1 cellular context compared by ENCODE assay signal in the genomic region with DNA sequence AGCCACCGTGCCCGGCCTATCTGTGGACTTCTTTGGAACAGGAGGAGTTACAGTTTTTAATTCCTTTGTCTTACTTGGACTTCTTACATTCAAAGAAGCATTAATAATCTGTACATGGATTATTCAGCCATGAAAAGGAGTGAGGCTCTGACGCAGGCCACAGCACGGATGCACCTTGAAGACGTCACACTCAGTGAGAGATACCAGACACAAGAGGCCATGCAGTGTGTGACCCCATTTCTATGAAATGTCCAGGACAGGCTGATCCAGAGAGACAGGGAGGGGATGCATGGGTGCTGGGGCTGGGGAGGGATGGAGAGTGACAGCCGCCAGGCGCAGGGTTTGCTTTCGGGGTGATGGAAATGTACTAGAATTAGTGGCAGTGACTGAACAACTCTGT.
TF ChIP-seq lines count a peak whose summit lies in the region.

No MANE protein-coding gene starts in this region.

TF ChIP-seq in SK-N-SH, 30 proteins besides CTCF, POLR2A, EP300 and RAD21:
- TF ChIP-seq MXI1 (IDR thresholded peaks at IDR 0.05; ENCODE audit: low read depth, low read length), result no peak
- TF ChIP-seq FOSL2 (IDR thresholded peaks at IDR 0.05; ENCODE audit: borderline replicate concordance, low read depth), result no peak
- TF ChIP-seq FOXJ3 (CRISPR knock-in tag; IDR thresholded peaks at IDR 0.05), result no peak
- TF ChIP-seq TAF1 (IDR thresholded peaks at IDR 0.05; ENCODE audit: borderline replicate concordance, low read depth, low read length), result no peak
- no peak for TF ChIP-seq ELF1 (IDR thresholded peaks at IDR 0.05)
